8 cellular contexts compared by ENCODE assay signal in genomic region chr4:137124278-137124932, GRCh38.
DNase-seq lines count a peak whose midpoint lies in the region; ATAC-seq, FAIRE-seq and TF ChIP-seq lines count a peak whose summit lies in the region.

No MANE protein-coding gene starts in this region.

- H3K27ac ChIP-seq in liver (ENCODE audit: low read depth in 1 of 2, low read length in 2 of 2): no peak overlapping the region

- intact Hi-C loops in Caco-2 (cut with micrococcal nuclease; ENCODE audit: unreplicated experiment): loop anchor here (1.0 kb wide), 1 partner anchor 487 kb away; no protein-coding TSS in a partner anchor

- peak; percentile 73 to 77 for TF ChIP-seq RAD21 in liver (IDR thresholded peaks at IDR 0.05)

- H3K27me3 ChIP-seq in Caco-2 (replicated peaks; ENCODE audit: control insufficient read depth, insufficient read depth, low read length): no peaks in the 10 kb centered on the region
- peaks cover 0 to 1% (median 0%) of the 10 kb centered on the region in 4 donors for H3K27me3 ChIP-seq in liver (ENCODE audit: control insufficient read depth in 4 of 4, insufficient read depth in 4 of 4, low read length in 3 of 4)

- no peak overlapping the region for H3K27ac Mint-ChIP-seq in Caco-2 (ENCODE audit: unreplicated experiment)

- no peak overlapping the region for H3K4me3 Mint-ChIP-seq in Caco-2 (ENCODE audit: unreplicated experiment)

- FAIRE-seq in urothelium cell line (lab: Jason Lieb, UNC): no peak

- H3K4me1 ChIP-seq in Caco-2: no peaks in the 10 kb centered on the region
- H3K4me1 ChIP-seq in liver (ENCODE audit: control insufficient read depth in 4 of 4, insufficient read depth in 4 of 4, low read length in 3 of 4): no peaks in the 10 kb centered on the region

- no peak overlapping the region for H3K9ac ChIP-seq in liver (ENCODE audit: low read depth in 1 of 2, low read length in 2 of 2)

- no peaks in the 10 kb centered on the region for H3K9me3 Mint-ChIP-seq in Caco-2 (ENCODE audit: unreplicated experiment)

- no peaks in the 10 kb centered on the region for H3K27me3 Mint-ChIP-seq in Caco-2 (ENCODE audit: insufficient read depth, unreplicated experiment)

- 44% methylated on average over 5 of the region's 5 CpGs for WGBS in liver

- no TSS peak for BruUV-seq in Caco-2 (replicated peaks; lab: Mats Ljungman, UMichigan)

- H3K36me3 Mint-ChIP-seq in Caco-2 (ENCODE audit: insufficient read depth, unreplicated experiment): no peaks in the 10 kb centered on the region

- POLR2A ChIA-PET in Caco-2 (lab: Charles Lee): no interaction called here

- H3K4me1 Mint-ChIP-seq in Caco-2 (ENCODE audit: low read depth, unreplicated experiment): no peaks in the 10 kb centered on the region

- CTCF ChIA-PET in Caco-2 (lab: Charles Lee): no interaction called here

- ATAC-seq in GM19463 (IDR thresholded peaks at IDR 0.05; ENCODE audit: unreplicated experiment) (peak; percentile 90), HG03521 (IDR thresholded peaks at IDR 0.05; ENCODE audit: unreplicated experiment) (peak; percentile 88), GM21526 (IDR thresholded peaks at IDR 0.05; ENCODE audit: low FRiP score, unreplicated experiment) (no peak)

- H3K4me3 ChIP-seq in Caco-2 (ENCODE audit: low read depth, low read length) (no peak overlapping the region), cardiac fibroblast (replicated peaks in 1 of 2; ENCODE audit: low read depth in 2 of 2, low read length in 2 of 2) (peak overlapping the region in 1 of 2 donors; percentile 55), liver (ENCODE audit: low read depth in 1 of 3, low read length in 3 of 3) (no peak overlapping the region)

- DNase-seq in Caco-2: peak in 1 of 2 experiments; percentile 27
- peak; percentile 69 for DNase-seq in NCI-H526 treated with DMSO at 0.1 percent for 48 hours (lab: John Stamatoyannopoulos, UW)
- DNase-seq in cardiac fibroblast (ENCODE audit: low read depth in 2 of 2): peak; percentile 82 to 84
- DNase-seq in urothelium cell line (ENCODE audit: low spot score): peak; percentile 14

- H3K36me3 ChIP-seq in Caco-2 (ENCODE audit: control insufficient read depth, insufficient read depth, low read length) (no peaks in the 10 kb centered on the region), liver (ENCODE audit: control insufficient read depth in 4 of 4, insufficient read depth in 3 of 4, low read depth in 1 of 4, low read length in 3 of 4) (no peaks in the 10 kb centered on the region)

- H3K9me3 ChIP-seq in Caco-2: no peaks in the 10 kb centered on the region
- no peaks in the 10 kb centered on the region for H3K9me3 ChIP-seq in liver (ENCODE audit: control insufficient read depth in 4 of 4, low read length in 3 of 4)

- TF ChIP-seq CTCF in Caco-2 (IDR thresholded peaks at IDR 0.05; ENCODE audit: insufficient read depth in 1 of 2, low read depth in 1 of 2, low read length in 1 of 2, severe bottlenecking in 1 of 2, unreplicated experiment in 1 of 2) (peak; percentile 46), cardiac fibroblast (IDR thresholded peaks at IDR 0.05; ENCODE audit: low read depth, low read length) (peak; percentile 59), liver (IDR thresholded peaks at IDR 0.05; ENCODE audit: low read depth, low read length, missing input control) (peak; percentile 36)

TF ChIP-seq in liver, 16 proteins besides CTCF, POLR2A, EP300 and RAD21:
- TF ChIP-seq GABPA (IDR thresholded peaks at IDR 0.05 in 1 of 2, conservative IDR thresholded peaks at IDR 0.05 in 1 of 2) (no peak), NR2F2 (IDR thresholded peaks at IDR 0.05) (no peak), TAF1 (conservative IDR thresholded peaks at IDR 0.05) (no peak), REST (IDR thresholded peaks at IDR 0.05) (no peak), HNF4G (IDR thresholded peaks at IDR 0.05) (no peak), SP1 (IDR thresholded peaks at IDR 0.05) (no peak), FOXA2 (IDR thresholded peaks at IDR 0.05) (no peak), RXRA (IDR thresholded peaks at IDR 0.05) (no peak), FOXA1 (IDR thresholded peaks at IDR 0.05) (no peak), YY1 (IDR thresholded peaks at IDR 0.05) (no peak), JUND (IDR thresholded peaks at IDR 0.05) (no peak), HNF4A (conservative IDR thresholded peaks at IDR 0.05) (no peak), EGR1 (IDR thresholded peaks at IDR 0.05; ENCODE audit: low read depth in 2 of 2) (no peak)
- TF ChIP-seq, protein P1, sequence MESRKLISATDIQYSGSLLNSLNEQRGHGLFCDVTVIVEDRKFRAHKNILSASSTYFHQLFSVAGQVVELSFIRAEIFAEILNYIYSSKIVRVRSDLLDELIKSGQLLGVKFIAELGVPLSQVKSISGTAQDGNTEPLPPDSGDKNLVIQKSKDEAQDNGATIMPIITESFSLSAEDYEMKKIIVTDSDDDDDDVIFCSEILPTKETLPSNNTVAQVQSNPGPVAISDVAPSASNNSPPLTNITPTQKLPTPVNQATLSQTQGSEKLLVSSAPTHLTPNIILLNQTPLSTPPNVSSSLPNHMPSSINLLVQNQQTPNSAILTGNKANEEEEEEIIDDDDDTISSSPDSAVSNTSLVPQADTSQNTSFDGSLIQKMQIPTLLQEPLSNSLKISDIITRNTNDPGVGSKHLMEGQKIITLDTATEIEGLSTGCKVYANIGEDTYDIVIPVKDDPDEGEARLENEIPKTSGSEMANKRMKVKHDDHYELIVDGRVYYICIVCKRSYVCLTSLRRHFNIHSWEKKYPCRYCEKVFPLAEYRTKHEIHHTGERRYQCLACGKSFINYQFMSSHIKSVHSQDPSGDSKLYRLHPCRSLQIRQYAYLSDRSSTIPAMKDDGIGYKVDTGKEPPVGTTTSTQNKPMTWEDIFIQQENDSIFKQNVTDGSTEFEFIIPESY (IDR thresholded peaks at IDR 0.05): no peak
- TF ChIP-seq, protein P2, sequence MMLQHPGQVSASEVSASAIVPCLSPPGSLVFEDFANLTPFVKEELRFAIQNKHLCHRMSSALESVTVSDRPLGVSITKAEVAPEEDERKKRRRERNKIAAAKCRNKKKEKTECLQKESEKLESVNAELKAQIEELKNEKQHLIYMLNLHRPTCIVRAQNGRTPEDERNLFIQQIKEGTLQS (IDR thresholded peaks at IDR 0.05): no peak
- TF ChIP-seq, protein P3, sequence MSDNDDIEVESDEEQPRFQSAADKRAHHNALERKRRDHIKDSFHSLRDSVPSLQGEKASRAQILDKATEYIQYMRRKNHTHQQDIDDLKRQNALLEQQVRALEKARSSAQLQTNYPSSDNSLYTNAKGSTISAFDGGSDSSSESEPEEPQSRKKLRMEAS (IDR thresholded peaks at IDR 0.05): no peak
TF ChIP-seq in liver: peak in this region for 0.
